ENCODE assay signal across 8 cellular contexts in the genomic region with DNA sequence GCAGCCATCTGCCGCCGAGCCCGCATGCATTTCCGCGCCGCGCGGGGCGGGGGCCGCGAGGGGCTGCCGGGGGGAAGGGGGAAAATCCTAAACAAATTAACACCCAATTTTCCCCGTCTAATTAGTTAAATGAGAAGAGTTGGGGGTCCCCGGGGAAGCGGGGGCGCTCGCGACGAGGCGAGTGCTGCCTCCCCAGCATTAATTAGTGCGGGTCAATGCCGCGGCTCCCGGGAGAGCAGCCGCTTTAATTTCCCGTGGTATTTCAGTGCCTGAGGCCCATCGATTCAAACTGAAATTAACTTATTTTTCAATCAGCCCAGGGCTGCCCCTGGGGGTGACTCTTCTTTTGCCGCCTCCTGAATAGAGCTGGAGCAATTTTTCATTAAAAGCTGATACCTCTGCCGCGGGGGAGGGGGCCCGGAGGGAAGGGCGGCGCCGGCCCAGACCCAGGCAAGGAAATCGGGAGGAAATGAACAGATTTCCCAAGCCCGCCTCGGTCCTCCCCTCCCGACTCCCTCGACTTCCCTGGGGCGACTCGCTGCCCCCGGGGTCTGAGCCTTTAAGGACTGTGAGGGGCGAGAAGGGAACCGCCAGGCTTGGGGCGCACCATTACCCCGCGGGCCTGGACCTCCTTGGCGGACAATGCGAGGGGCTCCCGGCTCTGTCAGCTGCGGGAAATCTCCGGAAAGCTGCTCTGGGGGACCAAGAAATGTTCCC. TPM values are rescaled to one million over a fixed set of nuclear protein-coding genes. Genes with fewer than 3 reads are reported as not detected.
DNase-seq lines count a peak whose midpoint lies in the region; ATAC-seq and TF ChIP-seq lines count a peak whose summit lies in the region.

No MANE protein-coding gene starts in this region.

- H3K27me3 ChIP-seq in GM06990 (replicated peaks; ENCODE audit: control insufficient read depth, insufficient read depth, low read length): no peaks in the 10 kb centered on the region; the same call in none of the 2 replicates
- H3K27me3 ChIP-seq in SK-N-SH (ENCODE audit: insufficient read depth): peaks cover 47% of the 10 kb centered on the region
- H3K27me3 ChIP-seq in rectal smooth muscle tissue (ENCODE audit: control insufficient read depth, insufficient read depth, low read length): peaks cover 5% of the 10 kb centered on the region

- H3K4me1 ChIP-seq in SK-N-SH (ENCODE audit: control insufficient read depth in 1 of 2, insufficient read depth in 2 of 2, low read depth in 1 of 2, low read length in 1 of 2) (peaks cover 0 to 16% of the 10 kb centered on the region in 2 experiments; a peak in 1 of 4 replicates), rectal smooth muscle tissue (ENCODE audit: control insufficient read depth, insufficient read depth, low read length) (no peaks in the 10 kb centered on the region)

- TF ChIP-seq CTCF in GM06990 (IDR thresholded peaks at IDR 0.05; ENCODE audit: insufficient read depth, low read length, poor library complexity, severe bottlenecking): no peak
- no peak for TF ChIP-seq CTCF in SK-N-SH (IDR thresholded peaks at IDR 0.05)
- no peak for TF ChIP-seq CTCF in foreskin fibroblast (IDR thresholded peaks at IDR 0.05; ENCODE audit: low read depth, low read length)

- no peaks in the 10 kb centered on the region for H4K20me1 ChIP-seq in SK-N-SH (ENCODE audit: insufficient read depth)

- H3K9ac ChIP-seq in SK-N-SH (peak overlapping the region; percentile 23; the same call in 1 of the 2 replicates), rectal smooth muscle tissue (ENCODE audit: low read length) (no peak overlapping the region)

- H3K4me2 ChIP-seq in SK-N-SH: peak overlapping the region; percentile 99

- H3K36me3 ChIP-seq in GM06990 (ENCODE audit: control insufficient read depth, insufficient read depth, low read length) (no peaks in the 10 kb centered on the region), SK-N-SH (replicated peaks in 1 of 2; ENCODE audit: control insufficient read depth in 1 of 2, insufficient read depth in 2 of 2, low read length in 1 of 2) (no peaks in the 10 kb centered on the region), rectal smooth muscle tissue (ENCODE audit: control insufficient read depth, insufficient read depth, low read length) (no peaks in the 10 kb centered on the region)

- H3K4me3 ChIP-seq in GM06990 (replicated peaks; ENCODE audit: low read depth, low read length) (peak overlapping the region; percentile 64), SK-N-SH (ENCODE audit: low read depth in 2 of 2, low read length in 1 of 2) (peak overlapping the region; percentile 45 to 81), foreskin fibroblast (ENCODE audit: low read depth in 1 of 2, low read length in 2 of 2) (peak overlapping the region; percentile 60 to 68), rectal smooth muscle tissue (ENCODE audit: low read length) (peak overlapping the region; percentile 65)

- no peaks in the 10 kb centered on the region for H3K79me2 ChIP-seq in SK-N-SH (ENCODE audit: insufficient read depth)

- no peaks in the 10 kb centered on the region for H3K9me2 ChIP-seq in SK-N-SH

- no peak for TF ChIP-seq RAD21 in SK-N-SH (IDR thresholded peaks at IDR 0.05; ENCODE audit: low read length)

- no peak for ATAC-seq in HG03442 (IDR thresholded peaks at IDR 0.05; ENCODE audit: unreplicated experiment)
- ATAC-seq in GM18909 (IDR thresholded peaks at IDR 0.05; ENCODE audit: poor library complexity, unreplicated experiment): no peak

- H3K27ac ChIP-seq in SK-N-SH (ENCODE audit: low read depth in 2 of 2, low read length in 1 of 2): no peak overlapping the region
- no peak overlapping the region for H3K27ac ChIP-seq in rectal smooth muscle tissue (ENCODE audit: low read depth, low read length)

- WGBS in SK-N-SH (ENCODE audit: low lambda C conversion rate): 15% methylated on average over 31 of the region's 52 CpGs

- H3K9me3 ChIP-seq in SK-N-SH: no peaks in the 10 kb centered on the region

- peak overlapping the region; percentile 94 for H2AFZ ChIP-seq in SK-N-SH (ENCODE audit: low read depth)

- CTCF ChIA-PET in SK-N-SH (lab: Yijun Ruan, JAX): interaction anchor here (1.0 to 4.0 kb wide), 23 partner anchors 11 to 221 kb away, joined by 3 to 35 read pairs (median 7); partner anchors contain the start of genes ABCD4 and VSX2

- H3F3A ChIP-seq in SK-N-SH (replicated peaks; ENCODE audit: insufficient read depth): no peaks in the 10 kb centered on the region

- no peak for DNase-seq in GM06990 (ENCODE audit: extremely low read depth, insufficient read length)
- peak; percentile 58 for DNase-seq in SK-N-SH
- DNase-seq in foreskin fibroblast: no peak
- DNase-seq in dedifferentiated amniotic fluid mesenchymal stem cell (ENCODE audit: extremely low spot score): no peak
- DNase-seq in DMS79 (lab: John Stamatoyannopoulos, UW): no peak

- POLR2A ChIA-PET in SK-N-SH (lab: Yijun Ruan, JAX): interaction anchor here (0.8 kb wide), 1 partner anchor 45 kb away, joined by 3 read pairs; the partner anchor contains the start of gene ABCD4

- no peak for TF ChIP-seq EP300 in SK-N-SH (IDR thresholded peaks at IDR 0.05; ENCODE audit: borderline replicate concordance in 1 of 2, low read depth in 1 of 2, low read length in 1 of 2)

TF ChIP-seq in SK-N-SH, 30 proteins besides CTCF, POLR2A, EP300 and RAD21:
- no peak for TF ChIP-seq TAF1 (IDR thresholded peaks at IDR 0.05; ENCODE audit: borderline replicate concordance, low read depth, low read length)
- no peak for TF ChIP-seq FOSL2 (IDR thresholded peaks at IDR 0.05; ENCODE audit: borderline replicate concordance, low read depth)
- no peak for TF ChIP-seq SMC3 (IDR thresholded peaks at IDR 0.05; ENCODE audit: low read depth, low read length)
- TF ChIP-seq SIN3A (IDR thresholded peaks at IDR 0.05; ENCODE audit: borderline replicate concordance, low read depth, low read length): no peak
- no peak for TF ChIP-seq YY1 (IDR thresholded peaks at IDR 0.05; ENCODE audit: low read depth)
- TF ChIP-seq, protein P1, sequence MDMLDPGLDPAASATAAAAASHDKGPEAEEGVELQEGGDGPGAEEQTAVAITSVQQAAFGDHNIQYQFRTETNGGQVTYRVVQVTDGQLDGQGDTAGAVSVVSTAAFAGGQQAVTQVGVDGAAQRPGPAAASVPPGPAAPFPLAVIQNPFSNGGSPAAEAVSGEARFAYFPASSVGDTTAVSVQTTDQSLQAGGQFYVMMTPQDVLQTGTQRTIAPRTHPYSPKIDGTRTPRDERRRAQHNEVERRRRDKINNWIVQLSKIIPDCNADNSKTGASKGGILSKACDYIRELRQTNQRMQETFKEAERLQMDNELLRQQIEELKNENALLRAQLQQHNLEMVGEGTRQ (IDR thresholded peaks at IDR 0.05; ENCODE audit: borderline replicate concordance, low read depth, low read length): no peak
- TF ChIP-seq FOXM1 (IDR thresholded peaks at IDR 0.05; ENCODE audit: low read depth): no peak
- TF ChIP-seq NFIC (IDR thresholded peaks at IDR 0.05; ENCODE audit: borderline replicate concordance): no peak
- TF ChIP-seq ELF1 (IDR thresholded peaks at IDR 0.05): no peak
- TF ChIP-seq TCF12 (IDR thresholded peaks at IDR 0.05): no peak
- no peak for TF ChIP-seq RXRA (IDR thresholded peaks at IDR 0.05; ENCODE audit: borderline replicate concordance, low read depth)
- no peak for TF ChIP-seq GABPA (IDR thresholded peaks at IDR 0.05; ENCODE audit: low read depth)
- no peak for TF ChIP-seq POLR2AphosphoS5 (IDR thresholded peaks at IDR 0.05; ENCODE audit: low read depth, low read length)
- no peak for TF ChIP-seq GATA2 (CRISPR knock-in tag; IDR thresholded peaks at IDR 0.05)
- TF ChIP-seq CHD2 (IDR thresholded peaks at IDR 0.05; ENCODE audit: low read length, partially characterized antibody): no peak
- TF ChIP-seq, protein P2, sequence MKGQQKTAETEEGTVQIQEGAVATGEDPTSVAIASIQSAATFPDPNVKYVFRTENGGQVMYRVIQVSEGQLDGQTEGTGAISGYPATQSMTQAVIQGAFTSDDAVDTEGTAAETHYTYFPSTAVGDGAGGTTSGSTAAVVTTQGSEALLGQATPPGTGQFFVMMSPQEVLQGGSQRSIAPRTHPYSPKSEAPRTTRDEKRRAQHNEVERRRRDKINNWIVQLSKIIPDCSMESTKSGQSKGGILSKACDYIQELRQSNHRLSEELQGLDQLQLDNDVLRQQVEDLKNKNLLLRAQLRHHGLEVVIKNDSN (IDR thresholded peaks at IDR 0.05; ENCODE audit: borderline replicate concordance, low read depth): no peak
- no peak for TF ChIP-seq MEF2A (IDR thresholded peaks at IDR 0.05; ENCODE audit: borderline replicate concordance, low read depth)
- no peak for TF ChIP-seq MXI1 (IDR thresholded peaks at IDR 0.05; ENCODE audit: low read depth, low read length)
- no peak for TF ChIP-seq RCOR1 (IDR thresholded peaks at IDR 0.05; ENCODE audit: low read length)

RNA-seq across cellular contexts. Expression of gene VSX2, which starts 18.9 kb away (rescaled TPM):
- polyA plus RNA-seq in SK-N-SH (2012; rRNA removed): not detected in 2 replicates
- not detected in 2 replicates for polyA plus RNA-seq in SK-N-SH (2012; cell fraction: cytosol; rRNA removed)
- polyA plus RNA-seq in SK-N-SH (2012; cell fraction: nucleus; rRNA removed): not detected in 2 replicates

RNA-seq across cellular contexts. Expression of gene ABCD4, which starts 44.6 kb away (rescaled TPM):
- polyA plus RNA-seq in SK-N-SH (2012; rRNA removed): 25.5 and 37.0 TPM in 2 replicates
- 16.2 and 18.6 TPM in 2 replicates for polyA plus RNA-seq in SK-N-SH (2012; cell fraction: cytosol; rRNA removed)
- polyA plus RNA-seq in SK-N-SH (2012; cell fraction: nucleus; rRNA removed): 210 and 245 TPM in 2 replicates
